Comparison of ENCODE assay signal across 1 cellular context in genomic region chr19:676007-676342, GRCh38.
A peak's percentile ranks its signal among the peaks of the same experiment; 100 is the strongest.
TF ChIP-seq lines count a peak whose summit lies in the region.

No MANE protein-coding gene starts in this region.

TF ChIP-seq in HepG2, 621 proteins besides CTCF, POLR2A, EP300 and RAD21:
- TF ChIP-seq SRSF1 (optimal IDR thresholded peaks at IDR 0.05; ENCODE audit: low read depth, low read length) = peak; percentile 3
- TF ChIP-seq ZNF263 (CRISPR knock-in tag; IDR thresholded peaks at IDR 0.05) = no peak
- no peak for TF ChIP-seq RFX3 (CRISPR knock-in tag; IDR thresholded peaks at IDR 0.05)
